In the genomic region with DNA sequence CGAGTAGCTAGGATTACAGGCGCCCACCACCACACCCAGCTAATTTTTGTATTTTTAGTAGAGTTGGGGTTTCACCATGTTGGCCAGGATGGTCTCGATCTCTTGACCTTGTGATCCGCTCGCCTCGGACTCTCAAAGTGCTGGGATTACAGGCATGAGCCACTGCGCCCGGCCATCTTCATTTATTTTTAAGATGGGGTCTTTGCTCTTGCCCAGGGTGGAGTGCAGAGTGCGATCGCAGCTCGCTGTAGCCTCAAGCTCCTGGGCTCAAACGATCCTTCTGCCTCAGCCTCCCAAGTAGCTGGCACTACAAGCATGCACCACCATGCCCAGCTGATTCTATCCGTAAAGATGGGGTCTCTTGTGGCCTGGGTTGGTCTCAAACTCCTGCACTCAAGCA, we compare ENCODE assay signal across 3 cellular contexts. TPM values are rescaled to one million over a fixed set of nuclear protein-coding genes. Genes with fewer than 3 reads are reported as not detected.
"Had no signal": no experiment of that assay in that cellular context is flagged by ENCODE, and none has a peak within 500 bp of the region (broad histone marks: within the 10 kb centered on the region; RNA-seq: fewer than 3 reads in every experiment).

No MANE protein-coding gene starts in this region.

RNA-seq across cellular contexts. Expression of a gene that starts 39.2 kb away (rescaled TPM):
- total RNA-seq: ascending aorta, MCF 10A, PC-9 had no signal
